Comparison of ENCODE assay signal across 16 cellular contexts in genomic region chrX:134733595-134733994, GRCh38.
DNase-seq lines count a peak whose midpoint lies in the region; ATAC-seq and TF ChIP-seq lines count a peak whose summit lies in the region.
"Had no signal": no experiment of that assay in that cellular context is flagged by ENCODE, and none has a peak within 500 bp of the region (broad histone marks: within the 10 kb centered on the region; RNA-seq: fewer than 3 reads in every experiment).

No MANE protein-coding gene starts in this region.

- H3K4me1 ChIP-seq in right atrium auricular region (no peaks in the 10 kb centered on the region), mesendoderm (ENCODE audit: control insufficient read depth, low read depth, low read length) (no peaks in the 10 kb centered on the region), transverse colon (no peaks in the 10 kb centered on the region)

- H3K4me3 Mint-ChIP-seq in brain = no peak overlapping the region
- H3K4me3 Mint-ChIP-seq in nephron progenitor cell = no peak overlapping the region

- TF ChIP-seq EP300 in transverse colon (IDR thresholded peaks at IDR 0.05; ENCODE audit: low read depth) = no peak

- no peak for TF ChIP-seq POLR2A in transverse colon (IDR thresholded peaks at IDR 0.05)

- no peak overlapping the region for H2BK5ac ChIP-seq in mesendoderm (ENCODE audit: low read length)

- H3K4me3 ChIP-seq in right atrium auricular region (no peak overlapping the region), mesendoderm (ENCODE audit: low read length) (no peak overlapping the region), transverse colon (no peak overlapping the region)

- in situ Hi-C loops in transverse colon (cut with MboI; ENCODE audit: low pct_ligation_motif_present in 1 of 4, low pct_unique_long_range_greater_than_20kb in 1 of 4, low sequenced_read_pairs in 3 of 4) = no loop called here

- H2AK5ac ChIP-seq in mesendoderm (ENCODE audit: low read length) = no peak overlapping the region

- H3K27ac ChIP-seq in right atrium auricular region = no peak overlapping the region
- no peak overlapping the region for H3K27ac ChIP-seq in mesendoderm (ENCODE audit: low read depth, low read length)
- no peak overlapping the region for H3K27ac ChIP-seq in transverse colon

- no peak overlapping the region for H3K9ac ChIP-seq in mesendoderm (ENCODE audit: low read length)
- H3K9ac ChIP-seq: SK-N-SH had no signal

- H3K18ac ChIP-seq in mesendoderm (ENCODE audit: low read length) = no peak overlapping the region

- H3K27me3 ChIP-seq in right atrium auricular region (no peaks in the 10 kb centered on the region), mesendoderm (ENCODE audit: insufficient read depth, low read length, poor library complexity) (no peaks in the 10 kb centered on the region), transverse colon (no peaks in the 10 kb centered on the region)

- no peak overlapping the region for H4K8ac ChIP-seq in mesendoderm (ENCODE audit: low read depth, low read length)

- no peaks in the 10 kb centered on the region for H3K79me2 ChIP-seq in mesendoderm (ENCODE audit: control insufficient read depth, insufficient read depth, low read length)

- intact Hi-C loops in left ventricle myocardium superior (cut with micrococcal nuclease) = no loop called here
- intact Hi-C loops in transverse colon (cut with DNase I; ENCODE audit: low total_unique reads) = no loop called here

- H3K23ac ChIP-seq in mesendoderm (ENCODE audit: low read length) = no peak overlapping the region

- no peak for TF ChIP-seq CTCF in right atrium auricular region (IDR thresholded peaks at IDR 0.05)
- TF ChIP-seq CTCF in brain (conservative IDR thresholded peaks at IDR 0.05) = no peak
- no peak for TF ChIP-seq CTCF in nephron progenitor cell (IDR thresholded peaks at IDR 0.05)
- TF ChIP-seq CTCF in transverse colon (IDR thresholded peaks at IDR 0.05) = no peak

- ATAC-seq in left ventricle myocardium superior (peak; percentile 41), GM19395 (IDR thresholded peaks at IDR 0.05; ENCODE audit: unreplicated experiment) (no peak)
- ATAC-seq: Panc1 had no signal

- H3K9me3 ChIP-seq in right atrium auricular region (no peaks in the 10 kb centered on the region), transverse colon (no peaks in the 10 kb centered on the region)
- H3K9me3 ChIP-seq: SK-N-SH had no signal

- DNase-seq in left ventricle myocardium superior (no peak), right atrium auricular region (ENCODE audit: low spot score) (no peak), nephron progenitor cell (no peak), mesendoderm (no peak), NCI-H2081 (lab: John Stamatoyannopoulos, UW) (no peak), transverse colon (no peak)
- DNase-seq: AML-193, COR-L47, DMS53, HCEC 1CT, NCI-H187, NCI-H446 treated with DMSO at 0.1 percent for 48 hours, SK-N-SH had no signal

- H3K9me3 Mint-ChIP-seq in brain (peaks cover 0 to 3% (median 0%) of the 10 kb centered on the region in 5 experiments), nephron progenitor cell (peaks cover 53% of the 10 kb centered on the region)

- no peaks in the 10 kb centered on the region for H3K79me1 ChIP-seq in mesendoderm (ENCODE audit: low read length)

- H3K27me3 Mint-ChIP-seq in brain (no peaks in the 10 kb centered on the region), nephron progenitor cell (ENCODE audit: low read depth, poor library complexity) (peaks cover 3% of the 10 kb centered on the region)

- no CpG with 5 or more reads among the region's 2 CpGs for WGBS in mesendoderm (ENCODE audit: extremely low coverage, insufficient coverage, low lambda C conversion rate)
- 45% methylated on average over 2 of the region's 2 CpGs; no CpG with 5 or more reads in 1 of the 2 donors for WGBS in transverse colon (ENCODE audit: low coverage in 1 of 2), 2 donors

- H3K4me1 Mint-ChIP-seq in brain = peaks cover 67% of the 10 kb centered on the region
- H3K4me1 Mint-ChIP-seq in nephron progenitor cell = peaks cover 52% of the 10 kb centered on the region

- H2BK120ac ChIP-seq in mesendoderm (ENCODE audit: low read depth, low read length) = no peak overlapping the region

- H3K4me2 ChIP-seq in mesendoderm (ENCODE audit: low read length) = no peak overlapping the region

- no peak overlapping the region for H2BK15ac ChIP-seq in mesendoderm (replicated peaks; ENCODE audit: low read depth)

- H3K56ac ChIP-seq in mesendoderm (ENCODE audit: low read length) = no peak overlapping the region

- no peak overlapping the region for H4K5ac ChIP-seq in mesendoderm (ENCODE audit: low read length)

- H3K4ac ChIP-seq in mesendoderm (ENCODE audit: low read depth, low read length) = no peak overlapping the region

- H3K36me3 Mint-ChIP-seq in brain (no peaks in the 10 kb centered on the region), nephron progenitor cell (ENCODE audit: low read depth) (no peaks in the 10 kb centered on the region)

- H3K27ac Mint-ChIP-seq in brain = peak overlapping the region in 3 of 5 experiments; percentile 41 to 96 (median 96)
- peak overlapping the region; percentile 74 for H3K27ac Mint-ChIP-seq in nephron progenitor cell

- H3K36me3 ChIP-seq in right atrium auricular region (no peaks in the 10 kb centered on the region), mesendoderm (ENCODE audit: control insufficient read depth, insufficient read depth, low read length) (no peaks in the 10 kb centered on the region), transverse colon (no peaks in the 10 kb centered on the region)
